1 cellular context compared by ENCODE assay signal in the genomic region with DNA sequence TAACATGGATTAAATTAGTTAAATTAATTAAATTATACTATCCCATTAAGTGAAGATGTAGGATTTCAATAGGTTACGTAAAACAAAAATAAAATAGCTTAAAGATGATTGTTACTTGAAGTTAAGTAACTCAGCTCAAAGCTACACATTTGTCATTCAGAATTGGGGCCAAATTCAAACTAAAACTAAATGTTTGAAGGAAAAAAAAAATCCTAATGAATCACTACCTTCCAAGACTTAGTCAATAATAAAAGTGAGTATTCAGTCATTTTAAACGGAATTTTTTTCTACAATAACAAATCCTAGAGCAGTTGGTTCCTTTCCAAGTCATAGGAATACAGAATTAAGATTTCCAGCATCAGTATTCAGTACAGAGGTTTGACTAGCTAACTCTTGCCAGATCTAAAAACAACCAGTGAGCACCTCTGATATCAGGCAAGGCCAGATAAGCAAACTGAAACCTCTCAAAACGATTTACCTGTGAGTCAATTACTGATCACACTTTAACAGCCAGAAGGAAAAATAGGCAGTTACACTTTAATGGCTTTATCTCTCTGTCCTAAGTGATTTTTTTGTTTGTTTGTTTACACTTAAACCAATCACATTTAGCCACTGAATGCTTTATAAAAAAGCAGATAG.
TF ChIP-seq lines count a peak whose summit lies in the region.

No MANE protein-coding gene starts in this region.

TF ChIP-seq in endothelial cell of umbilical vein, 7 proteins besides CTCF, POLR2A, EP300 and RAD21:
- TF ChIP-seq, protein P1, sequence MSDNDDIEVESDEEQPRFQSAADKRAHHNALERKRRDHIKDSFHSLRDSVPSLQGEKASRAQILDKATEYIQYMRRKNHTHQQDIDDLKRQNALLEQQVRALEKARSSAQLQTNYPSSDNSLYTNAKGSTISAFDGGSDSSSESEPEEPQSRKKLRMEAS (IDR thresholded peaks at IDR 0.05; ENCODE audit: insufficient read depth, insufficient read length), result no peak
- no peak for TF ChIP-seq JUN (IDR thresholded peaks at IDR 0.05; ENCODE audit: borderline replicate concordance, insufficient read depth, insufficient read length, low read depth)
- TF ChIP-seq EZH2 (IDR thresholded peaks at IDR 0.05; ENCODE audit: borderline replicate concordance, low read depth, low read length, severe bottlenecking), result no peak
- no peak for TF ChIP-seq MYC (IDR thresholded peaks at IDR 0.05; ENCODE audit: low read depth, low read length)
- no peak for TF ChIP-seq GATA2 (IDR thresholded peaks at IDR 0.05; ENCODE audit: insufficient read depth, insufficient read length, low read depth, low read length)
- no peak for TF ChIP-seq FOS (IDR thresholded peaks at IDR 0.05; ENCODE audit: borderline replicate concordance, insufficient read depth, low read length)
- TF ChIP-seq POLR2AphosphoS5 (IDR thresholded peaks at IDR 0.05; ENCODE audit: insufficient read depth, low read depth, low read length), result no peak
